In the genomic region with DNA sequence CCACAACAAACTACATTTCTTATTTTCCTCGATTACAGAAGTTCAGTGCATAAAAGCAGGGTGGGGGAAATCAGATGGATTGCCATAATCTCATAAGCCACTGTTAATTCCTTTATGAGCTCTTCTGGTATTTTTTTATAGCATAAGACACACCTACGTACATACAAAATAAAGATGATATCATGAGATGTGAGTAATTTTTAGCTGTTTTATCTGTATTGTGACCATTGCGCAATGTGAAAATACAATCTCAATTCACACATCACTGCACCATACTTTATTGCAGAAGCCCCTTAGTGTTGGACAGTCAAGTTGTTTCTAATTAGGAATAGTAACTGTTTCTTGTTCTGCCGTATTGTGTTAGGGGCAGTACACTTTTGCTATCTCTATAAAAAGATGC, we compare ENCODE assay signal across 21 cellular contexts.
DNase-seq lines count a peak whose midpoint lies in the region; ATAC-seq, FAIRE-seq and TF ChIP-seq lines count a peak whose summit lies in the region.
"Had no signal": no experiment of that assay in that cellular context is flagged by ENCODE, and none has a peak within 500 bp of the region (broad histone marks: within the 10 kb centered on the region; RNA-seq: fewer than 3 reads in every experiment).

No MANE protein-coding gene starts in this region.

- H3K4me3 ChIP-seq in LNCaP clone FGC (ENCODE audit: low read depth, low read length) = no peak overlapping the region
- H3K4me3 ChIP-seq in bronchial epithelial cell (ENCODE audit: low read depth, low read length) = no peak overlapping the region
- H3K4me3 ChIP-seq in mucosa of descending colon = no peak overlapping the region
- H3K4me3 ChIP-seq in breast epithelium = no peak overlapping the region

- DNase-seq in H54 (ENCODE audit: insufficient read length, low spot score) (no peak), LNCaP clone FGC (ENCODE audit: low read depth) (peak; percentile 13), bronchial epithelial cell (ENCODE audit: low read depth) (peak; percentile 11), mucosa of descending colon (no peak), NCI-H2171 (lab: John Stamatoyannopoulos, UW) (no peak), breast epithelium (ENCODE audit: low spot score in 2 of 2) (no peak)
- DNase-seq: BE2C; CD8-positive, alpha-beta T cell; COR-L47; DMS153; DMS79 treated with DMSO at 0.1 percent for 48 hours; EL had no signal

- ATAC-seq in mucosa of descending colon (peak; percentile 58), HG03521 (IDR thresholded peaks at IDR 0.05; ENCODE audit: unreplicated experiment) (no peak)
- ATAC-seq: CD8-positive, alpha-beta T cell; HCT116 had no signal

- H3K27me3 ChIP-seq in bronchial epithelial cell (ENCODE audit: control insufficient read depth, insufficient read depth, low read length) (no peaks in the 10 kb centered on the region), breast epithelium (no peaks in the 10 kb centered on the region)
- H3K27me3 ChIP-seq: BE2C had no signal

- peak; percentile 67 for FAIRE-seq in H54 (lab: Jason Lieb, UNC)
- FAIRE-seq in bronchial epithelial cell (lab: Jason Lieb, UNC) = no peak
- FAIRE-seq: A204.1, D721Med, G401.6, GM12891, GM19239 had no signal

- TF ChIP-seq CTCF in LNCaP clone FGC (IDR thresholded peaks at IDR 0.05; ENCODE audit: control insufficient read depth, extremely low read depth, insufficient read depth) (no peak), bronchial epithelial cell (IDR thresholded peaks at IDR 0.05; ENCODE audit: insufficient read depth, low read length, severe bottlenecking) (no peak), mucosa of descending colon (IDR thresholded peaks at IDR 0.05) (no peak), breast epithelium (IDR thresholded peaks at IDR 0.05) (no peak)

- H3K27ac ChIP-seq in breast epithelium = no peak overlapping the region
- H3K27ac ChIP-seq: C4-2B, HL-60 had no signal

- no peaks in the 10 kb centered on the region for H3K36me3 ChIP-seq in bronchial epithelial cell (ENCODE audit: control insufficient read depth, insufficient read depth, low read length)
- no peaks in the 10 kb centered on the region for H3K36me3 ChIP-seq in mucosa of descending colon (ENCODE audit: low read depth)
- no peaks in the 10 kb centered on the region for H3K36me3 ChIP-seq in breast epithelium
- H3K36me3 ChIP-seq: BE2C had no signal

- H3K9me3 ChIP-seq in mucosa of descending colon = no peaks in the 10 kb centered on the region
- no peaks in the 10 kb centered on the region for H3K9me3 ChIP-seq in breast epithelium
- H3K9me3 ChIP-seq: BE2C had no signal

- H3K4me1 ChIP-seq in mucosa of descending colon (ENCODE audit: low read depth) = no peaks in the 10 kb centered on the region
- H3K4me1 ChIP-seq in breast epithelium = no peaks in the 10 kb centered on the region
- H3K4me1 ChIP-seq: BE2C had no signal

- intact Hi-C loops in mucosa of descending colon (cut with DNase I, micrococcal nuclease) = no loop called here
- intact Hi-C loops in breast epithelium (cut with DNase I; ENCODE audit: low total_unique reads) = no loop called here

- TF ChIP-seq POLR2A in H54 (IDR thresholded peaks at IDR 0.05; ENCODE audit: low read depth, low read length) (no peak), breast epithelium (IDR thresholded peaks at IDR 0.05) (no peak)

Comparison
In these comparisons a context has a peak if more than half of its experiments do, and no peak if none do; other contexts are left out.
1. DNase-seq: peak in LNCaP clone FGC (single experiment) and bronchial epithelial cell (single experiment); none in H54 (single experiment), mucosa of descending colon (0 of 3), NCI-H2171 (single experiment) and breast epithelium (0 of 2).